Comparison of ENCODE assay signal across 32 cellular contexts in genomic region chr2:226553333-226553732, GRCh38.
"Had no signal": no experiment of that assay in that cellular context is flagged by ENCODE, and none has a peak within 500 bp of the region (broad histone marks: within the 10 kb centered on the region; RNA-seq: fewer than 3 reads in every experiment).

No MANE protein-coding gene starts in this region.

- H3K27me3 ChIP-seq: adrenal gland, body of pancreas, brain microvascular endothelial cell, breast epithelium had no signal

- H3K4me1 ChIP-seq: adrenal gland, breast epithelium had no signal

- DNase-seq: activated B cell treated with CpG ODN at 0.5 μM for 24 hours; activated CD4-positive, alpha-beta memory T cell treated with anti-CD3 and anti-CD28 coated beads, Interleukin-2, amount 10 ng/mL, durations not matched to agents 7 days and 5 days; activated CD4-positive, alpha-beta T cell treated with anti-CD3 and anti-CD28 coated beads for 4 hours; activated CD4-positive, alpha-beta T cell treated with anti-CD3 and anti-CD28 coated beads, Interleukin-2, amount 10 ng/mL, durations not matched to agents 7 days and 5 days; activated CD4-positive, alpha-beta T cell treated with anti-CD3 and anti-CD28 coated beads, Interleukin-2, amount 50 U/mL, for 48 hours; activated CD4-positive, CD25-positive, alpha-beta regulatory T cell treated with anti-CD3 and anti-CD28 coated beads, Interleukin-2, amount 50 U/mL, for 72 hours; activated CD8-positive, alpha-beta memory T cell treated with anti-CD3 and anti-CD28 coated beads for 24 hours; activated CD8-positive, alpha-beta memory T cell treated with anti-CD3 and anti-CD28 coated beads, Interleukin-2, amount 10 ng/mL, durations not matched to agents 7 days and 5 days; activated CD8-positive, alpha-beta memory T cell treated with anti-CD3 and anti-CD28 coated beads, Interleukin-2, amount 50 U/mL, for 48 hours; activated CD8-positive, alpha-beta T cell treated with anti-CD3 and anti-CD28 coated beads, Interleukin-2, amount 10 ng/mL, durations not matched to agents 7 days and 5 days; activated effector memory CD4-positive, alpha-beta T cell treated with Interleukin-2 at 50 U/mL for 16 hours; activated gamma-delta T cell; activated naive CD4-positive, alpha-beta T cell treated with anti-CD3 and anti-CD28 coated beads, Interleukin-2, amount 10 ng/mL, durations not matched to agents 7 days and 5 days; activated naive CD4-positive, alpha-beta T cell treated with Interleukin-2 at 50 U/mL for 16 hours; activated naive CD8-positive, alpha-beta T cell treated with anti-CD3 and anti-CD28 coated beads for 36 hours; activated T-cell treated with anti-CD3 and anti-CD28 coated beads, Interleukin-2, amount 50 U/mL, for 24 hours; activated T-cell treated with anti-CD3 and anti-CD28 coated beads, Interleukin-2, amount 50 U/mL, for 48 hours; amniotic stem cell; aorta; body of pancreas; brain microvascular endothelial cell; central memory CD4-positive, alpha-beta T cell; T-helper 1 cell; T-helper 2 cell; T-helper 9 cell had no signal

- H3K9me3 Mint-ChIP-seq: activated B cell treated with CpG ODN at 0.5 μM for 24 hours; activated CD4-positive, alpha-beta memory T cell treated with anti-CD3 and anti-CD28 coated beads, Interleukin-2, amount 10 ng/mL, durations not matched to agents 7 days and 5 days; activated CD4-positive, alpha-beta T cell treated with anti-CD3 and anti-CD28 coated beads, Interleukin-2, amount 10 ng/mL, durations not matched to agents 7 days and 5 days; activated naive CD4-positive, alpha-beta T cell treated with anti-CD3 and anti-CD28 coated beads, Interleukin-2, amount 10 ng/mL, durations not matched to agents 7 days and 5 days; activated naive CD4-positive, alpha-beta T cell treated with anti-CD3 and anti-CD28 coated beads, Interleukin-2, amount 50 U/mL, for 24 hours; activated naive CD8-positive, alpha-beta T cell treated with anti-CD3 and anti-CD28 coated beads for 36 hours; activated T-cell treated with anti-CD3 and anti-CD28 coated beads, Interleukin-2, amount 50 U/mL, for 24 hours; activated T-helper 2 cell treated with anti-CD3 and anti-CD28 coated beads, Interferon-gamma antibody, Interleukin-2, Interleukin-4, amounts not matched to agents 10 μg/mL and 5 μg/mL and 100 μg/mL, durations not matched to agents 14 hours and 24 hours and 36 hours; T-helper 1 cell treated with Interleukin-12 subunit alpha and Interleukin-12 subunit beta and Interleukin-4 antibody, amounts not matched to agents 30 μg/mL and 1 μg/mL, for 36 hours; T-helper 2 cell treated with Interferon-gamma antibody and Interleukin-4, amounts not matched to agents 5 μg/mL and 100 μg/mL, for 36 hours had no signal

- ATAC-seq: activated CD8-positive, alpha-beta memory T cell treated with anti-CD3 and anti-CD28 coated beads, Interleukin-2, amount 10 ng/mL, durations not matched to agents 7 days and 5 days; activated CD8-positive, alpha-beta T cell treated with anti-CD3 and anti-CD28 coated beads, Interleukin-2, amount 10 ng/mL, durations not matched to agents 7 days and 5 days; body of pancreas had no signal

- H3K27ac Mint-ChIP-seq: activated B cell treated with CpG ODN at 0.5 μM for 24 hours; activated CD4-positive, alpha-beta memory T cell treated with anti-CD3 and anti-CD28 coated beads, Interleukin-2, amount 10 ng/mL, durations not matched to agents 7 days and 5 days; activated CD4-positive, alpha-beta T cell treated with anti-CD3 and anti-CD28 coated beads, Interleukin-2, amount 10 ng/mL, durations not matched to agents 7 days and 5 days; activated CD8-positive, alpha-beta memory T cell treated with anti-CD3 and anti-CD28 coated beads, Interleukin-2, amount 10 ng/mL, durations not matched to agents 7 days and 5 days; activated CD8-positive, alpha-beta T cell treated with anti-CD3 and anti-CD28 coated beads, Interleukin-2, amount 10 ng/mL, durations not matched to agents 7 days and 5 days; activated naive CD4-positive, alpha-beta T cell treated with anti-CD3 and anti-CD28 coated beads, Interleukin-2, amount 10 ng/mL, durations not matched to agents 7 days and 5 days; activated naive CD4-positive, alpha-beta T cell treated with anti-CD3 and anti-CD28 coated beads, Interleukin-2, amount 50 U/mL, for 24 hours; activated naive CD8-positive, alpha-beta T cell treated with anti-CD3 and anti-CD28 coated beads for 36 hours; activated T-cell treated with anti-CD3 and anti-CD28 coated beads, Interleukin-2, amount 50 U/mL, for 24 hours; activated T-helper 2 cell treated with anti-CD3 and anti-CD28 coated beads, Interferon-gamma antibody, Interleukin-2, Interleukin-4, amounts not matched to agents 10 μg/mL and 5 μg/mL and 100 μg/mL, durations not matched to agents 14 hours and 24 hours and 36 hours; T-helper 1 cell treated with Interleukin-12 subunit alpha and Interleukin-12 subunit beta and Interleukin-4 antibody, amounts not matched to agents 30 μg/mL and 1 μg/mL, for 36 hours; T-helper 2 cell treated with Interferon-gamma antibody and Interleukin-4, amounts not matched to agents 5 μg/mL and 100 μg/mL, for 36 hours had no signal

- H3K4me3 ChIP-seq: adrenal gland, body of pancreas, breast epithelium had no signal

- H3K4me1 Mint-ChIP-seq: activated B cell treated with CpG ODN at 0.5 μM for 24 hours; activated CD4-positive, alpha-beta memory T cell treated with anti-CD3 and anti-CD28 coated beads, Interleukin-2, amount 10 ng/mL, durations not matched to agents 7 days and 5 days; activated CD4-positive, alpha-beta T cell treated with anti-CD3 and anti-CD28 coated beads, Interleukin-2, amount 10 ng/mL, durations not matched to agents 7 days and 5 days; activated CD8-positive, alpha-beta memory T cell treated with anti-CD3 and anti-CD28 coated beads, Interleukin-2, amount 10 ng/mL, durations not matched to agents 7 days and 5 days; activated naive CD4-positive, alpha-beta T cell treated with anti-CD3 and anti-CD28 coated beads, Interleukin-2, amount 10 ng/mL, durations not matched to agents 7 days and 5 days; activated naive CD4-positive, alpha-beta T cell treated with anti-CD3 and anti-CD28 coated beads, Interleukin-2, amount 50 U/mL, for 24 hours; activated naive CD8-positive, alpha-beta T cell treated with anti-CD3 and anti-CD28 coated beads for 36 hours had no signal

- H3K4me3 Mint-ChIP-seq: activated B cell treated with CpG ODN at 0.5 μM for 24 hours; activated CD4-positive, alpha-beta memory T cell treated with anti-CD3 and anti-CD28 coated beads, Interleukin-2, amount 10 ng/mL, durations not matched to agents 7 days and 5 days; activated CD4-positive, alpha-beta T cell treated with anti-CD3 and anti-CD28 coated beads, Interleukin-2, amount 10 ng/mL, durations not matched to agents 7 days and 5 days; activated CD8-positive, alpha-beta memory T cell treated with anti-CD3 and anti-CD28 coated beads, Interleukin-2, amount 10 ng/mL, durations not matched to agents 7 days and 5 days; activated CD8-positive, alpha-beta T cell treated with anti-CD3 and anti-CD28 coated beads, Interleukin-2, amount 10 ng/mL, durations not matched to agents 7 days and 5 days; activated naive CD4-positive, alpha-beta T cell treated with anti-CD3 and anti-CD28 coated beads, Interleukin-2, amount 10 ng/mL, durations not matched to agents 7 days and 5 days; activated naive CD4-positive, alpha-beta T cell treated with anti-CD3 and anti-CD28 coated beads, Interleukin-2, amount 50 U/mL, for 24 hours; activated naive CD8-positive, alpha-beta T cell treated with anti-CD3 and anti-CD28 coated beads for 36 hours; activated T-cell treated with anti-CD3 and anti-CD28 coated beads, Interleukin-2, amount 50 U/mL, for 24 hours; T-helper 1 cell treated with Interleukin-12 subunit alpha and Interleukin-12 subunit beta and Interleukin-4 antibody, amounts not matched to agents 30 μg/mL and 1 μg/mL, for 36 hours; T-helper 2 cell treated with Interferon-gamma antibody and Interleukin-4, amounts not matched to agents 5 μg/mL and 100 μg/mL, for 36 hours had no signal

- H3K36me3 Mint-ChIP-seq: activated CD8-positive, alpha-beta memory T cell treated with anti-CD3 and anti-CD28 coated beads, Interleukin-2, amount 10 ng/mL, durations not matched to agents 7 days and 5 days; activated naive CD4-positive, alpha-beta T cell treated with anti-CD3 and anti-CD28 coated beads, Interleukin-2, amount 10 ng/mL, durations not matched to agents 7 days and 5 days; activated naive CD4-positive, alpha-beta T cell treated with anti-CD3 and anti-CD28 coated beads, Interleukin-2, amount 50 U/mL, for 24 hours; activated naive CD8-positive, alpha-beta T cell treated with anti-CD3 and anti-CD28 coated beads for 36 hours had no signal

- H3K27ac ChIP-seq: adrenal gland, body of pancreas, brain microvascular endothelial cell, breast epithelium, VCaP had no signal

- H3K9me3 ChIP-seq: adrenal gland, body of pancreas, breast epithelium had no signal

- H3K36me3 ChIP-seq: adrenal gland, brain microvascular endothelial cell, breast epithelium had no signal
